Comparison of ENCODE assay signal across 32 cellular contexts in the genomic region with DNA sequence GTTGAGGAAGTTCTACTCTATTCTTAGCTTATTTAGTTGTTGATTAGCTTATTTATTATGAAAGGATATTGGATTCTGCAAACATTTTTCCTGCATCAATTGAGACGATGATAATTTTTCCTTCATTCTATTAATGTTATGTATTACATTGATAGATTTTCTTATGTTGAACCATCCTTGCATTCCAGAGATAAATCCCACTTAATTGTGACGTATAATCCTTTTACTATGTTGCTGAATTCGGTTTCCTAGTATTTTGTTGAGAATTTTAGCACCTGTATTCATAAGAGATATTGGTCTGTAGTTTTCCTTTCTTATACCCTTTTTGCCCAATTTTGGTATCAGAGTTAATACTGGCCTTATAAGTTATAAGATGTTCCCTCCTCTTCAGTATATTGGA.
"Had no signal": no experiment of that assay in that cellular context is flagged by ENCODE, and none has a peak within 500 bp of the region (broad histone marks: within the 10 kb centered on the region; RNA-seq: fewer than 3 reads in every experiment).

No MANE protein-coding gene starts in this region.

- H3K4me3 ChIP-seq: ascending aorta, cardiac muscle cell had no signal

- ATAC-seq: activated CD8-positive, alpha-beta T cell treated with anti-CD3 and anti-CD28 coated beads for 36 hours; activated naive CD4-positive, alpha-beta T cell treated with anti-CD3 and anti-CD28 coated beads, Interleukin-2, amount 50 U/mL, for 72 hours; activated T-cell treated with anti-CD3 and anti-CD28 coated beads, Interleukin-2, amount 50 U/mL, for 4 hours; activated T-cell treated with anti-CD3 and anti-CD28 coated beads, Interleukin-2, amount 50 U/mL, for 72 hours; activated T-helper 17 cell treated with anti-CD3 and anti-CD28 coated beads, Interleukin-2, amount 50 U/mL, for 72 hours had no signal

- DNase-seq: activated B cell treated with CpG ODN at 0.5 μM for 24 hours; activated CD4-positive, alpha-beta memory T cell treated with anti-CD3 and anti-CD28 coated beads for 36 hours; activated CD4-positive, alpha-beta T cell treated with anti-CD3 and anti-CD28 coated beads for 4 hours; activated CD4-positive, alpha-beta T cell treated with anti-CD3 and anti-CD28 coated beads, Interleukin-2, amount 10 ng/mL, durations not matched to agents 24 days and 14 days; activated CD4-positive, alpha-beta T cell treated with anti-CD3 and anti-CD28 coated beads, Interleukin-2, amount 50 U/mL, for 1 hour; activated CD4-positive, alpha-beta T cell treated with anti-CD3 and anti-CD28 coated beads, Interleukin-2, amount 50 U/mL, for 4 hours; activated CD4-positive, CD25-positive, alpha-beta regulatory T cell treated with anti-CD3 and anti-CD28 coated beads, Interleukin-2, amount 50 U/mL, for 72 hours; activated CD8-positive, alpha-beta memory T cell treated with anti-CD3 and anti-CD28 coated beads, Interleukin-2, amount 50 U/mL, for 4 hours; activated CD8-positive, alpha-beta T cell treated with anti-CD3 and anti-CD28 coated beads for 36 hours; activated effector memory CD4-positive, alpha-beta T cell treated with anti-CD3 and anti-CD28 coated beads, Interleukin-2, amount 50 U/mL, for 16 hours; activated gamma-delta T cell treated with Interleukin-2 at 50 U/mL for 16 hours; activated naive CD4-positive, alpha-beta T cell; activated naive CD4-positive, alpha-beta T cell treated with anti-CD3 and anti-CD28 coated beads for 36 hours; activated naive CD4-positive, alpha-beta T cell treated with anti-CD3 and anti-CD28 coated beads, Interleukin-2, amount 50 U/mL, for 16 hours; activated naive CD8-positive, alpha-beta T cell treated with anti-CD3 and anti-CD28 coated beads for 36 hours; activated T-cell treated with anti-CD3 and anti-CD28 coated beads for 4 hours; activated T-cell treated with anti-CD3 and anti-CD28 coated beads, Interleukin-2, amount 50 U/mL, for 1 hour; activated T-cell treated with anti-CD3 and anti-CD28 coated beads, Interleukin-2, amount 50 U/mL, for 4 hours; activated T-cell treated with anti-CD3 and anti-CD28 coated beads, Interleukin-2, amount 50 U/mL, for 72 hours; amygdala; anterior cingulate cortex; caudate nucleus; cerebellar nuclear complex; T-helper 2 cell; T-helper 9 cell had no signal

- H3K27ac ChIP-seq: ascending aorta, cardiac muscle cell, VCaP had no signal

- H3K36me3 ChIP-seq: ascending aorta, cardiac muscle cell had no signal

- FAIRE-seq: bronchial epithelial cell, TTC549 had no signal

- H3K27me3 ChIP-seq: ascending aorta, cardiac muscle cell had no signal

- H3K4me1 ChIP-seq: ascending aorta had no signal
